In the genomic region with DNA sequence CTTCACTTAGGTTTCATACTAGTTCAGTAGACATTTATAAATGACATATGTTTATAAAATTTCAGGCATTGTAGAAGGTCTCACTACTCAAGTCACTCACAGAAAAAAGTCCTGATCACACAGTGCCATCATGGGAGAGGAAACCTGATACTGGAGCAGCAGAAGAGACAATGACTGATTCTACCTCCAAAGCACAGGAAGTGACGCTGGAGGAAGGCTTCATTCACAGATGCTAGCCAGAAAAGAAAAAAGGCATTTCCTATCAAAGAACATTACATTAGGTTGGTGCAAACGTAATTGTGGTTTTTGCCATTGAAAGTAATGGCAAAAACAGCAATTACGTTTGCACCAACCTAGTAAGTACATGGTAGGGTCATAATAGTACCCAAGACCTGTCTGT, we compare ENCODE assay signal across 26 cellular contexts.
DNase-seq lines count a peak whose midpoint lies in the region; ATAC-seq and FAIRE-seq lines count a peak whose summit lies in the region.
"Had no signal": no experiment of that assay in that cellular context is flagged by ENCODE, and none has a peak within 500 bp of the region (broad histone marks: within the 10 kb centered on the region; RNA-seq: fewer than 3 reads in every experiment).

No MANE protein-coding gene starts in this region.

- no peaks in the 10 kb centered on the region for H3K9me3 Mint-ChIP-seq in activated naive CD4-positive, alpha-beta T cell treated with anti-CD3 and anti-CD28 coated beads for 36 hours
- H3K9me3 Mint-ChIP-seq in activated naive CD4-positive, alpha-beta T cell treated with anti-CD3 and anti-CD28 coated beads, Interleukin-2, amount 50 U/mL, for 72 hours, result peaks cover 0 to 10% of the 10 kb centered on the region in 2 donors
- H3K9me3 Mint-ChIP-seq: IgD-negative memory B cell had no signal

- DNase-seq in activated naive CD4-positive, alpha-beta T cell treated with anti-CD3 and anti-CD28 coated beads for 36 hours, result peak; percentile 12
- no peak for DNase-seq in activated naive CD4-positive, alpha-beta T cell treated with anti-CD3 and anti-CD28 coated beads, Interleukin-2, amount 50 U/mL, for 72 hours (ENCODE audit: low spot score in 2 of 2)
- DNase-seq in HT1080 (ENCODE audit: low read depth) (peak; percentile 17), T-helper 1 cell (no peak), urothelium cell line (ENCODE audit: low spot score) (no peak)
- peak; percentile 17 for DNase-seq in central memory CD4-positive, alpha-beta T cell
- DNase-seq: Calu3; HFFc6; NCI-H1092; NCI-H1417 treated with DMSO at 0.1 percent for 48 hours; NCI-H1694 treated with DMSO at 0.1 percent for 48 hours; NCI-H2081; NCI-H446 treated with DMSO at 0.1 percent for 48 hours; NCI-H526; NCI-H82; NK-92 treated with Interleukin-12 subunit alpha and Interleukin-12 subunit beta, amount 100 ng/mL, for 24 hours; PC-9; SJCRH30 had no signal

- H3K4me1 Mint-ChIP-seq in activated naive CD4-positive, alpha-beta T cell treated with anti-CD3 and anti-CD28 coated beads for 36 hours (ENCODE audit: low read depth), result peaks cover 2% of the 10 kb centered on the region
- H3K4me1 Mint-ChIP-seq: CD8-positive, alpha-beta memory T cell had no signal

- intact Hi-C loops in activated naive CD4-positive, alpha-beta T cell treated with anti-CD3 and anti-CD28 coated beads for 36 hours (cut with micrococcal nuclease), result no loop called here

- no peak for ATAC-seq in activated naive CD4-positive, alpha-beta T cell treated with anti-CD3 and anti-CD28 coated beads, Interleukin-2, amount 50 U/mL, for 72 hours
- ATAC-seq in GM21381 (IDR thresholded peaks at IDR 0.05; ENCODE audit: unreplicated experiment), result no peak
- ATAC-seq: GM23338, Right ventricle myocardium inferior, SK-N-SH treated with all-trans-retinoic acid at 6 μM for 48 hours had no signal

- no peak overlapping the region for H3K27ac Mint-ChIP-seq in activated naive CD4-positive, alpha-beta T cell treated with anti-CD3 and anti-CD28 coated beads for 36 hours
- no peak overlapping the region for H3K27ac Mint-ChIP-seq in activated naive CD4-positive, alpha-beta T cell treated with anti-CD3 and anti-CD28 coated beads, Interleukin-2, amount 50 U/mL, for 72 hours
- H3K27ac Mint-ChIP-seq: CD8-positive, alpha-beta memory T cell; GM23338; HFFc6; IgD-negative memory B cell had no signal

- no peaks in the 10 kb centered on the region for H3K27me3 Mint-ChIP-seq in activated naive CD4-positive, alpha-beta T cell treated with anti-CD3 and anti-CD28 coated beads for 36 hours (ENCODE audit: low read depth)
- H3K27me3 Mint-ChIP-seq: IgD-negative memory B cell had no signal

- FAIRE-seq in urothelium cell line (lab: Jason Lieb, UNC), result no peak
- FAIRE-seq: A204.1, GM18507 had no signal

- no peak overlapping the region for H3K4me3 Mint-ChIP-seq in activated naive CD4-positive, alpha-beta T cell treated with anti-CD3 and anti-CD28 coated beads for 36 hours
- H3K4me3 Mint-ChIP-seq: CD8-positive, alpha-beta memory T cell; GM23338; HFFc6; IgD-negative memory B cell had no signal

- H3K36me3 Mint-ChIP-seq in activated naive CD4-positive, alpha-beta T cell treated with anti-CD3 and anti-CD28 coated beads for 36 hours (ENCODE audit: low read depth), result no peaks in the 10 kb centered on the region
- no peaks in the 10 kb centered on the region for H3K36me3 Mint-ChIP-seq in activated naive CD4-positive, alpha-beta T cell treated with anti-CD3 and anti-CD28 coated beads, Interleukin-2, amount 50 U/mL, for 72 hours
- H3K36me3 Mint-ChIP-seq: CD8-positive, alpha-beta memory T cell; IgD-negative memory B cell had no signal

- CTCF ChIA-PET in activated naive CD4-positive, alpha-beta T cell treated with anti-CD3 and anti-CD28 coated beads for 36 hours (lab: Charles Lee), result no interaction called here

Comparison
In these comparisons a context has a peak if more than half of its experiments do, and no peak if none do; other contexts are left out.
1. DNase-seq: peak in activated naive CD4-positive, alpha-beta T cell treated with anti-CD3 and anti-CD28 coated beads for 36 hours (single experiment), HT1080 (single experiment) and central memory CD4-positive, alpha-beta T cell (single experiment); none in activated naive CD4-positive, alpha-beta T cell treated with anti-CD3 and anti-CD28 coated beads, Interleukin-2, amount 50 U/mL, for 72 hours (0 of 2), T-helper 1 cell (0 of 5) and urothelium cell line (single experiment).